ENCODE assay signal across 12 cellular contexts in the genomic region with DNA sequence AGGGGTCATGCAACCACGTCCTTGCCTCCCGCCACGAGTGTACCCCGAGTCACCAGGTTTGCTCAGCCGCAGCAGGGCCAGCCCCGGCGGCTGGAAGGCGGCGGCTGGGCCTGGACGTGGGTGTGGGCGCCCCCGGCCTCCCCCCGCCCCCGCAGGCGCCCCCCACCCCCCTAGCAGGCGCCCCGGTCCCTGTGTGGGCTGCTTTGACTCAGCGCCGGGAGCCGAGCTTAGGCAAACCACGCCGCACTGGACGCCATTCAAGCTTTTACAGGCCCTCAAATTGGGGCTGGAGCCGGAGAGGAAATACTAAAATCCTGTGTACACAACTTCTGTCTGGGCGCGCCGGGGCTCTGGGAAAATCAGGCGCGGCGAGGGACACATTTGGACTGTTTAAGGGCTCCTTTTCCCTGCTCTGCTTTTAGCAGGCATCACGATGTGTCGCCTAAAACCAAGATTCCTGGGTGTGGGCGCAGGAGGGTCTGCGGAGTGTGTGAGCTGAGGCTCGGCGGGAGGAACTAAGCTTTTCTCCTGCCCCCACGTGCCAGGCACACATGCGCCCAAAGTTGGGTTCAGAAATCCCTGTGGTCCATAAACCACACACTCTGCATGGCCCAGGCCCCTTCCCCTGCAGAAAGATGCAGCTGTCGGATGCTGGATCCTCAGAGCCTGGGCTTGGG. TPM values are rescaled to one million over a fixed set of nuclear protein-coding genes. Genes with fewer than 3 reads are reported as not detected.
DNase-seq lines count a peak whose midpoint lies in the region; ATAC-seq and TF ChIP-seq lines count a peak whose summit lies in the region.
"Had no signal": no experiment of that assay in that cellular context is flagged by ENCODE, and none has a peak within 500 bp of the region (broad histone marks: within the 10 kb centered on the region; RNA-seq: fewer than 3 reads in every experiment).

No MANE protein-coding gene starts in this region.

- no peaks in the 10 kb centered on the region for H3K9me3 ChIP-seq in thyroid gland
- H3K9me3 ChIP-seq in body of pancreas: no peaks in the 10 kb centered on the region

- in situ Hi-C loops in astrocyte of the spinal cord (cut with HindIII; ENCODE audit: low sequenced_read_pairs): no loop called here

- intact Hi-C loops in left colon (cut with DNase I, micrococcal nuclease): loop anchor here (5.0 kb wide), 1 partner anchor 84 kb away; no protein-coding TSS in a partner anchor
- intact Hi-C loops in thyroid gland (cut with DNase I): loop anchor here (5.0 to 10.0 kb wide), 2 partner anchors 84 to 177 kb away; no protein-coding TSS in a partner anchor
- intact Hi-C loops in body of pancreas (cut with DNase I): loop anchor here (5.0 kb wide), 2 partner anchors 64 to 79 kb away; no protein-coding TSS in a partner anchor

- TF ChIP-seq CTCF in astrocyte of the spinal cord (IDR thresholded peaks at IDR 0.05; ENCODE audit: low read depth, low read length) (no peak), thyroid gland (IDR thresholded peaks at IDR 0.05) (no peak), body of pancreas (IDR thresholded peaks at IDR 0.05) (no peak)

- WGBS in thyroid gland, 2 donors: 29 to 40% methylated on average over 13 to 22 of the region's 39 CpGs
- WGBS in body of pancreas, 2 donors: 62 to 67% methylated on average over 24 to 32 of the region's 39 CpGs

- H3K4me1 ChIP-seq in thyroid gland: peaks cover 45 to 57% of the 10 kb centered on the region in 2 donors
- H3K4me1 ChIP-seq in body of pancreas: peaks cover 18% of the 10 kb centered on the region

- H3K27ac ChIP-seq in thyroid gland (peak overlapping the region; percentile 78 to 95 (median 89)), body of pancreas (no peak overlapping the region)

- TF ChIP-seq POLR2A in thyroid gland (IDR thresholded peaks at IDR 0.05) (peak in 1 of 2 donors; percentile 32), body of pancreas (IDR thresholded peaks at IDR 0.05) (no peak)

- no peak overlapping the region for H3K4me3 ChIP-seq in astrocyte of the spinal cord (ENCODE audit: low read depth, low read length)
- no peak overlapping the region for H3K4me3 ChIP-seq in thyroid gland (replicated peaks in 1 of 3)
- H3K4me3 ChIP-seq in body of pancreas: no peak overlapping the region
- H3K4me3 ChIP-seq: K562 had no signal

- DNase-seq in DMS53 (lab: John Stamatoyannopoulos, UW) (peak; percentile 52), DMS53 treated with DMSO at 0.1 percent for 48 hours (lab: John Stamatoyannopoulos, UW; ENCODE audit: unreplicated experiment) (no peak), astrocyte of the spinal cord (ENCODE audit: low read depth, low spot score) (peak; percentile 49), left colon (peak in 1 of 2 donors; percentile 61), thyroid gland (peak; percentile 76 to 85), cerebellar nuclear complex (lab: John Stamatoyannopoulos, UW) (no peak), body of pancreas (no peak)
- DNase-seq in activated CD4-positive, alpha-beta T cell treated with anti-CD3 and anti-CD28 coated beads, Interleukin-2, amount 50 U/mL, for 1 hour: no peak
- DNase-seq: 8988T, NCI-H510A treated with DMSO at 0.1 percent for 48 hours, T-helper 17 cell had no signal

- ATAC-seq in left colon (peak; percentile 59), body of pancreas (no peak)
- ATAC-seq: K562, T-helper 17 cell had no signal

- H3K27me3 ChIP-seq in thyroid gland: no peaks in the 10 kb centered on the region
- no peaks in the 10 kb centered on the region for H3K27me3 ChIP-seq in body of pancreas

- H3K36me3 ChIP-seq in thyroid gland (no peaks in the 10 kb centered on the region), body of pancreas (replicated peaks in 1 of 2; ENCODE audit: insufficient read depth in 1 of 2, low read depth in 2 of 2) (no peaks in the 10 kb centered on the region)

RNA-seq across cellular contexts. Expression of a gene that starts 57.5 kb away (rescaled TPM):
- total RNA-seq in left colon (1 to 10 TPM; 3.4 to 4.6 TPM), thyroid gland (100 to 1,000 TPM in 2 of 4 donors, 10 to 100 TPM in 2; 82.8 to 260 (median 167) TPM), body of pancreas (10 to 100 TPM; 12.9 to 14.5 TPM)
- total RNA-seq: K562, T-helper 17 cell had no signal

Comparison
In these comparisons a context has a peak if more than half of its experiments do, and no peak if none do; other contexts are left out.
1. DNase-seq: peak in DMS53 (single experiment), astrocyte of the spinal cord (single experiment) and thyroid gland (2 of 2); none in DMS53 treated with DMSO at 0.1 percent for 48 hours (single experiment), cerebellar nuclear complex (0 of 2), body of pancreas (0 of 4) and activated CD4-positive, alpha-beta T cell treated with anti-CD3 and anti-CD28 coated beads, Interleukin-2, amount 50 U/mL, for 1 hour (single experiment).
2. H3K27ac ChIP-seq: peak in thyroid gland (3 of 3); none in body of pancreas (0 of 4).
3. RNA of a gene that starts 57.5 kb away (total RNA-seq): 82.8 to 260 TPM in thyroid gland; 12.9 to 14.5 TPM in body of pancreas and 3.4 to 4.6 TPM in left colon; every median in the first group is over 4 times any median in the second.